Comparison of ENCODE assay signal across 8 cellular contexts in genomic region chr2:131493199-131494018, GRCh38. TPM values are rescaled to one million over a fixed set of nuclear protein-coding genes. Genes with fewer than 3 reads are reported as not detected.
DNase-seq lines count a peak whose midpoint lies in the region; ATAC-seq, FAIRE-seq and TF ChIP-seq lines count a peak whose summit lies in the region.

No MANE protein-coding gene starts in this region.

- H3K79me2 ChIP-seq in K562 (ENCODE audit: control insufficient read depth, insufficient read depth, low read length), result peaks cover 90% of the 10 kb centered on the region

- H3K4me2 ChIP-seq in K562 (ENCODE audit: insufficient read depth, low read length), result peak overlapping the region; percentile 94

- TF ChIP-seq RAD21 in K562 (CRISPR knock-in tag; conservative IDR thresholded peaks at IDR 0.05 in 1 of 2, IDR thresholded peaks at IDR 0.05 in 1 of 2), result no peak

- POLR2A ChIA-PET in K562 (lab: Yijun Ruan, JAX), result interaction anchor here (0.9 to 2.6 kb wide), 7 partner anchors 9 to 179 kb away, joined by 3 to 9 read pairs (median 4); no protein-coding TSS in a partner anchor

- 0% methylated on average over 29 of the region's 41 CpGs for WGBS in K562 (ENCODE audit: insufficient coverage, low coverage, missing lambda C conversion rate)

- H3K9ac ChIP-seq in K562 (ENCODE audit: insufficient read depth in 1 of 2, low read depth in 2 of 2, low read length in 2 of 2), result peak overlapping the region; percentile 96 to 99

- FAIRE-seq in K562 (lab: Jason Lieb, UNC), result no peak

- no peak for TF ChIP-seq CTCF in K562 (IDR thresholded peaks at IDR 0.05 in 2 of 3, conservative IDR thresholded peaks at IDR 0.05 in 1 of 3; ENCODE audit: insufficient read depth in 2 of 3, low read depth in 1 of 3, low read length in 3 of 3)
- no peak for TF ChIP-seq CTCF in thoracic aorta (IDR thresholded peaks at IDR 0.05)
- no peak for TF ChIP-seq CTCF in GM20000 (IDR thresholded peaks at IDR 0.05; ENCODE audit: extremely low read depth, missing control alignments)

- DNase-seq in Caki2 (ENCODE audit: low read depth) (peak; percentile 13), HT-29 (ENCODE audit: low spot score) (peak; percentile 41), K562 (ENCODE audit: extremely low read depth in 1 of 4, low spot score in 3 of 4) (peak in 1 of 4 experiments; percentile 17), left lobe of liver (ENCODE audit: low spot score) (no peak), thoracic aorta (ENCODE audit: low spot score) (no peak), NCI-H2107 (lab: John Stamatoyannopoulos, UW) (no peak), GM20000 (ENCODE audit: low spot score) (no peak)

- no peaks in the 10 kb centered on the region for H3K27me3 ChIP-seq in K562 (ENCODE audit: control insufficient read depth in 2 of 2, insufficient read depth in 2 of 2, low read length in 2 of 2)
- no peaks in the 10 kb centered on the region for H3K27me3 ChIP-seq in thoracic aorta (replicated peaks; ENCODE audit: insufficient read depth)

- H3K4me3 ChIP-seq in K562 (peak overlapping the region; percentile 99), thoracic aorta (peak overlapping the region; percentile 91)

- intact Hi-C loops in K562 (cut with micrococcal nuclease), result loop anchor here (5.0 kb wide), 1 partner anchor 179 kb away; no protein-coding TSS in a partner anchor

- ATAC-seq in GM21381 (IDR thresholded peaks at IDR 0.05; ENCODE audit: unreplicated experiment), result peak; percentile 20
- peak; percentile 20 for ATAC-seq in K562
- peak; percentile 33 for ATAC-seq in left lobe of liver
- peak; percentile 29 for ATAC-seq in thoracic aorta (ENCODE audit: insufficient number of reproducible peaks, low FRiP score, low read depth)

- TF ChIP-seq EP300 in K562 (IDR thresholded peaks at IDR 0.05; ENCODE audit: low read length), result no peak

- CTCF ChIA-PET in K562 (lab: Yijun Ruan, JAX; ENCODE audit: low intra/inter-chr PET ratio), result interaction anchor here (1.2 to 1.3 kb wide), 2 partner anchors 81 to 179 kb away, joined by 3 to 6 read pairs; no protein-coding TSS in a partner anchor

- TSS peak; percentile 68 for BruUV-seq in K562 (replicated peaks; lab: Mats Ljungman, UMichigan)

- H3K9me3 ChIP-seq in K562 (replicated peaks; ENCODE audit: control insufficient read depth, insufficient read depth, low read depth, low read length) (no peaks in the 10 kb centered on the region), thoracic aorta (no peaks in the 10 kb centered on the region)

- peaks cover 38% of the 10 kb centered on the region; the same call in 1 of the 3 replicates for H3K36me3 ChIP-seq in K562 (ENCODE audit: control insufficient read depth, insufficient read depth, low read length)
- H3K36me3 ChIP-seq in thoracic aorta, result peaks cover 5% of the 10 kb centered on the region

- peak overlapping the region; percentile 99 for H2AFZ ChIP-seq in K562 (ENCODE audit: low read depth, low read length)

- in situ Hi-C loops in Caki2 (cut with HindIII; ENCODE audit: low pct_unique_long_range_greater_than_20kb, low sequenced_read_pairs), result no loop called here
- in situ Hi-C loops in K562 (cut with MboI), result no loop called here

- H3K4me1 ChIP-seq in K562 (replicated peaks in 1 of 2; ENCODE audit: control insufficient read depth in 2 of 2, insufficient read depth in 2 of 2, low read length in 2 of 2) (peaks cover 6 to 39% of the 10 kb centered on the region in 2 experiments; a peak in 4 of 5 replicates), thoracic aorta (ENCODE audit: control insufficient read depth in 1 of 2, low read depth in 2 of 2) (peaks cover 7 to 25% of the 10 kb centered on the region in 2 donors)

- H3K27ac ChIP-seq in K562 (ENCODE audit: extremely low read depth, low read depth, low read length) (peak overlapping the region; percentile 98), thoracic aorta (peak overlapping the region; percentile 69 to 86)

- no peaks in the 10 kb centered on the region for H3K9me1 ChIP-seq in K562 (ENCODE audit: control insufficient read depth, insufficient read depth, low read length)

- TF ChIP-seq POLR2A in K562 (conservative IDR thresholded peaks at IDR 0.05), result no peak

- H4K20me1 ChIP-seq in K562 (replicated peaks; ENCODE audit: control insufficient read depth, insufficient read depth, low read length), result peaks cover 4% of the 10 kb centered on the region; the same call in 1 of the 2 replicates

TF ChIP-seq in K562, 482 proteins besides CTCF, POLR2A, EP300 and RAD21 (continues in another document):
- TF ChIP-seq U2AF1 (optimal IDR thresholded peaks at IDR 0.05; ENCODE audit: low read depth, low read length) (no peak), MED1 (CRISPR knock-in tag; IDR thresholded peaks at IDR 0.05; ENCODE audit: borderline replicate concordance) (no peak), KAT7 (CRISPR knock-in tag; IDR thresholded peaks at IDR 0.05; ENCODE audit: borderline replicate concordance) (0 out of 2 replicates have a peak, but pooled peaks have one; percentile 67)

RNA-seq across cellular contexts. Expression of gene MZT2A, which starts 1.2 kb away (rescaled TPM):
- total RNA-seq in Caki2 (2014; rRNA removed; shearing (Covaris generic); ENCODE audit: low replicate concordance), result 217 and 282 TPM in 2 replicates
- total RNA-seq in HT-29 (2014; rRNA removed; shearing (Covaris generic)), result 324 and 390 TPM in 2 replicates
- total RNA-seq in K562 (2011; cell fraction: chromatin; rRNA removed; ENCODE audit: low replicate concordance), result 25.8 and 78.6 TPM in 2 replicates
- 83.4 and 85.7 TPM in 2 replicates for total RNA-seq in K562 (2011; cell fraction: nucleolus; rRNA removed)
- total RNA-seq in K562 (2011; cell fraction: nucleoplasm; rRNA removed), result 47.7 and 51.6 TPM in 2 replicates
- total RNA-seq in K562 (2014; rRNA removed), result 355 and 449 TPM in 2 replicates
- total RNA-seq in K562 (2014; rRNA removed; fragmentation: Illumina TruSeq; extraction: Trizol), result 14.0 and 16.2 TPM in 2 replicates
- 101 and 116 TPM in 2 replicates for total RNA-seq in K562 (2015; rRNA removed; fragmentation: Illumina TruSeq; extraction: Trizol)
- 261 and 263 TPM in 2 replicates for total RNA-seq in K562 (2021)
- polyA plus RNA-seq in K562 (2011; rRNA removed), result 124 and 159 TPM in 2 replicates
- 129 and 471 TPM in 2 replicates for polyA plus RNA-seq in K562 (2011; cell fraction: cytosol; rRNA removed)
- polyA plus RNA-seq in K562 (2011; cell fraction: nucleus; rRNA removed), result 79.8 and 83.1 TPM in 2 replicates
- polyA plus RNA-seq in K562 (2012), result 211 and 226 TPM in 2 replicates
- 12.3 and 61.7 TPM in 2 replicates for polyA plus RNA-seq in K562 (2014; fragmentation: Illumina TruSeq; extraction: Trizol)
- 10 to 100 TPM in 1 of 2 experiments, 1 to 10 TPM in 1; 5.8 to 10.8 TPM for polyA plus RNA-seq in K562 (2014; fragmentation: Nextera tagmentation; extraction: Ambion mirVana)
- polyA plus RNA-seq in K562 (2014; rRNA removed), result 313 and 341 TPM in 2 replicates
- polyA minus RNA-seq in K562 (2011; rRNA and poly(A)+ RNA removed), result 11.0 and 12.8 TPM in 2 replicates
- polyA minus RNA-seq in K562 (2011; cell fraction: cytosol; rRNA and poly(A)+ RNA removed), result 40.8 and 54.0 TPM in 2 replicates
- 29.5 and 33.0 TPM in 2 replicates for polyA minus RNA-seq in K562 (2011; cell fraction: nucleus; rRNA and poly(A)+ RNA removed)
- total RNA-seq in left lobe of liver, result 60.2 TPM
- total RNA-seq in thoracic aorta, result 10 to 100 TPM; 43.3 to 49.5 TPM

RNA-seq across cellular contexts. Expression of gene TUBA3D, which starts 17.5 kb away (rescaled TPM):
- total RNA-seq in Caki2 (2014; rRNA removed; shearing (Covaris generic); ENCODE audit: low replicate concordance), result not detected in 2 replicates
- not detected in 2 replicates for total RNA-seq in HT-29 (2014; rRNA removed; shearing (Covaris generic))
- total RNA-seq in K562 (2011; cell fraction: chromatin; rRNA removed; ENCODE audit: low replicate concordance), result not detected in 2 replicates
- not detected in 2 replicates for total RNA-seq in K562 (2011; cell fraction: nucleolus; rRNA removed)
- not detected in 2 replicates for total RNA-seq in K562 (2011; cell fraction: nucleoplasm; rRNA removed)
- total RNA-seq in K562 (2014; rRNA removed) (not detected in 2 replicates), K562 (2014; rRNA removed; fragmentation: Illumina TruSeq; extraction: Trizol) (not detected in 2 replicates), K562 (2015; rRNA removed; fragmentation: Illumina TruSeq; extraction: Trizol) (not detected in 2 replicates), K562 (2021) (not detected in 2 replicates), left lobe of liver (0.15 TPM), thoracic aorta (not detected)
- polyA plus RNA-seq in K562 (2011; rRNA removed) (0.14 TPM in 1 of 2 replicates, not detected in the other), K562 (2014; fragmentation: Illumina TruSeq; extraction: Trizol) (not detected in 2 replicates), K562 (2014; fragmentation: Nextera tagmentation; extraction: Ambion mirVana) (not detected), K562 (2014; rRNA removed) (not detected in 2 replicates)
- polyA plus RNA-seq in K562 (2011; cell fraction: cytosol; rRNA removed), result 0.43 TPM in 1 of 2 replicates, not detected in the other
- polyA plus RNA-seq in K562 (2011; cell fraction: nucleus; rRNA removed), result 0.07 TPM in 1 of 2 replicates, not detected in the other
- polyA plus RNA-seq in K562 (2012), result 0.20 and 0.44 TPM in 2 replicates
- polyA minus RNA-seq in K562 (2011; rRNA and poly(A)+ RNA removed), result not detected in 2 replicates
- not detected in 2 replicates for polyA minus RNA-seq in K562 (2011; cell fraction: cytosol; rRNA and poly(A)+ RNA removed)
- polyA minus RNA-seq in K562 (2011; cell fraction: nucleus; rRNA and poly(A)+ RNA removed), result not detected in 2 replicates

RNA-seq across cellular contexts. Expression of gene CCDC74A, which starts 34.3 kb away (rescaled TPM):
- 57.2 and 58.7 TPM in 2 replicates for total RNA-seq in Caki2 (2014; rRNA removed; shearing (Covaris generic); ENCODE audit: low replicate concordance)
- 5.4 and 5.6 TPM in 2 replicates for total RNA-seq in HT-29 (2014; rRNA removed; shearing (Covaris generic))
- total RNA-seq in K562 (2011; cell fraction: chromatin; rRNA removed; ENCODE audit: low replicate concordance), result 34.1 and 111 TPM in 2 replicates
- 65.5 and 86.6 TPM in 2 replicates for total RNA-seq in K562 (2011; cell fraction: nucleolus; rRNA removed)
- total RNA-seq in K562 (2011; cell fraction: nucleoplasm; rRNA removed), result 51.4 and 61.8 TPM in 2 replicates
- total RNA-seq in K562 (2014; rRNA removed) (19.5 and 28.0 TPM in 2 replicates), K562 (2014; rRNA removed; fragmentation: Illumina TruSeq; extraction: Trizol) (3.7 and 4.3 TPM in 2 replicates), K562 (2015; rRNA removed; fragmentation: Illumina TruSeq; extraction: Trizol) (9.5 and 9.6 TPM in 2 replicates), K562 (2021) (12.5 and 13.1 TPM in 2 replicates), left lobe of liver (0.30 TPM), thoracic aorta (10 to 100 TPM in 1 of 2 donors, 1 to 10 TPM in 1; 2.6 to 13.9 TPM)
- polyA plus RNA-seq in K562 (2011; rRNA removed) (22.1 and 29.0 TPM in 2 replicates), K562 (2014; fragmentation: Illumina TruSeq; extraction: Trizol) (8.8 and 11.0 TPM in 2 replicates), K562 (2014; fragmentation: Nextera tagmentation; extraction: Ambion mirVana) (1 to 10 TPM; 1.1 to 1.3 TPM), K562 (2014; rRNA removed) (25.1 and 38.1 TPM in 2 replicates)
- 19.9 and 23.2 TPM in 2 replicates for polyA plus RNA-seq in K562 (2011; cell fraction: cytosol; rRNA removed)
- 128 and 170 TPM in 2 replicates for polyA plus RNA-seq in K562 (2011; cell fraction: nucleus; rRNA removed)
- 11.6 and 20.5 TPM in 2 replicates for polyA plus RNA-seq in K562 (2012)
- 4.6 and 4.9 TPM in 2 replicates for polyA minus RNA-seq in K562 (2011; rRNA and poly(A)+ RNA removed)
- polyA minus RNA-seq in K562 (2011; cell fraction: cytosol; rRNA and poly(A)+ RNA removed), result 5.3 and 10.2 TPM in 2 replicates
- 20.9 and 21.0 TPM in 2 replicates for polyA minus RNA-seq in K562 (2011; cell fraction: nucleus; rRNA and poly(A)+ RNA removed)

Comparison
In these comparisons a context has a peak if more than half of its experiments do, and no peak if none do; other contexts are left out.
1. DNase-seq: peak in Caki2 (single experiment) and HT-29 (single experiment); none in left lobe of liver (single experiment), thoracic aorta (single experiment), NCI-H2107 (single experiment) and GM20000 (single experiment).
2. Peak in every context shown above with its lines, with median percentiles within 50 percentile points of each other: ATAC-seq.